In genomic region chr7:149466364-149466763, GRCh38 we compare ENCODE assay signal across 37 cellular contexts.
"Had no signal": no experiment of that assay in that cellular context is flagged by ENCODE, and none has a peak within 500 bp of the region (broad histone marks: within the 10 kb centered on the region; RNA-seq: fewer than 3 reads in every experiment).

No MANE protein-coding gene starts in this region.

- H3K4me1 Mint-ChIP-seq: activated CD4-positive, alpha-beta memory T cell treated with anti-CD3 and anti-CD28 coated beads, Interleukin-2, amount 10 ng/mL, durations not matched to agents 7 days and 5 days; activated naive CD8-positive, alpha-beta T cell treated with anti-CD3 and anti-CD28 coated beads, Interleukin-2, amount 10 ng/mL, durations not matched to agents 7 days and 5 days had no signal

- H3K27ac ChIP-seq: ascending aorta, cardiac muscle cell, colonic mucosa, VCaP had no signal

- H3K27me3 ChIP-seq: ascending aorta, cardiac muscle cell, colonic mucosa had no signal

- FAIRE-seq: bronchial epithelial cell, TTC549 had no signal

- H3K9me3 ChIP-seq: ascending aorta, colonic mucosa had no signal

- H3K27me3 Mint-ChIP-seq: activated naive CD8-positive, alpha-beta T cell had no signal

- H3K9me3 Mint-ChIP-seq: activated CD4-positive, alpha-beta memory T cell treated with anti-CD3 and anti-CD28 coated beads, Interleukin-2, amount 10 ng/mL, durations not matched to agents 7 days and 5 days; activated naive CD4-positive, alpha-beta T cell treated with anti-CD3 and anti-CD28 coated beads, Interleukin-2, amount 50 U/mL, for 24 hours; activated T-cell treated with anti-CD3 and anti-CD28 coated beads, Interleukin-2, amount 50 U/mL, for 24 hours; central memory CD8-positive, alpha-beta T cell had no signal

- ATAC-seq: activated CD4-positive, alpha-beta T cell treated with anti-CD3 and anti-CD28 coated beads for 36 hours; activated CD4-positive, CD25-positive, alpha-beta regulatory T cell treated with anti-CD3 and anti-CD28 coated beads, Interleukin-2, amount 50 U/mL, for 24 hours; activated CD8-positive, alpha-beta memory T cell treated with anti-CD3 and anti-CD28 coated beads, Interleukin-2, amount 10 ng/mL, durations not matched to agents 7 days and 5 days; activated CD8-positive, alpha-beta T cell treated with anti-CD3 and anti-CD28 coated beads, Interleukin-2, amount 10 ng/mL, durations not matched to agents 7 days and 5 days; activated naive CD8-positive, alpha-beta T cell treated with anti-CD3 and anti-CD28 coated beads, Interleukin-2, amount 50 U/mL, for 24 hours had no signal

- H3K27ac Mint-ChIP-seq: activated CD4-positive, alpha-beta memory T cell treated with anti-CD3 and anti-CD28 coated beads, Interleukin-2, amount 10 ng/mL, durations not matched to agents 7 days and 5 days; activated CD4-positive, alpha-beta T cell treated with anti-CD3 and anti-CD28 coated beads for 36 hours; activated CD4-positive, alpha-beta T cell treated with anti-CD3 and anti-CD28 coated beads, Interleukin-2, amount 10 ng/mL, durations not matched to agents 7 days and 5 days; activated CD8-positive, alpha-beta memory T cell treated with anti-CD3 and anti-CD28 coated beads, Interleukin-2, amount 10 ng/mL, durations not matched to agents 7 days and 5 days; activated CD8-positive, alpha-beta T cell treated with anti-CD3 and anti-CD28 coated beads, Interleukin-2, amount 10 ng/mL, durations not matched to agents 7 days and 5 days; activated naive CD4-positive, alpha-beta T cell treated with anti-CD3 and anti-CD28 coated beads, Interleukin-2, amount 10 ng/mL, durations not matched to agents 7 days and 5 days; activated naive CD4-positive, alpha-beta T cell treated with anti-CD3 and anti-CD28 coated beads, Interleukin-2, amount 50 U/mL, for 24 hours; activated naive CD8-positive, alpha-beta T cell; activated naive CD8-positive, alpha-beta T cell treated with anti-CD3 and anti-CD28 coated beads, Interleukin-2, amount 10 ng/mL, durations not matched to agents 7 days and 5 days; activated naive CD8-positive, alpha-beta T cell treated with anti-CD3 and anti-CD28 coated beads, Interleukin-2, amount 50 U/mL, for 24 hours; activated T-cell treated with anti-CD3 and anti-CD28 coated beads, Interleukin-2, amount 50 U/mL, for 24 hours; activated T-helper 2 cell treated with anti-CD3 and anti-CD28 coated beads, Interferon-gamma antibody, Interleukin-2, Interleukin-4, amounts not matched to agents 10 μg/mL and 5 μg/mL and 100 μg/mL, durations not matched to agents 14 hours and 24 hours and 36 hours; T-helper 2 cell treated with Interferon-gamma antibody and Interleukin-4, amounts not matched to agents 5 μg/mL and 100 μg/mL, for 36 hours had no signal

- DNase-seq: activated CD4-positive, alpha-beta memory T cell treated with anti-CD3 and anti-CD28 coated beads, Interleukin-2, amount 10 ng/mL, durations not matched to agents 7 days and 5 days; activated CD4-positive, alpha-beta T cell treated with anti-CD3 and anti-CD28 coated beads for 1 hour; activated CD4-positive, alpha-beta T cell treated with anti-CD3 and anti-CD28 coated beads for 36 hours; activated CD4-positive, alpha-beta T cell treated with anti-CD3 and anti-CD28 coated beads for 48 hours; activated CD4-positive, alpha-beta T cell treated with anti-CD3 and anti-CD28 coated beads, Interleukin-2, amount 50 U/mL, for 48 hours; activated CD4-positive, CD25-positive, alpha-beta regulatory T cell; activated CD8-positive, alpha-beta memory T cell treated with anti-CD3 and anti-CD28 coated beads for 24 hours; activated CD8-positive, alpha-beta memory T cell treated with anti-CD3 and anti-CD28 coated beads, Interleukin-2, amount 10 ng/mL, durations not matched to agents 7 days and 5 days; activated CD8-positive, alpha-beta memory T cell treated with anti-CD3 and anti-CD28 coated beads, Interleukin-2, amount 50 U/mL, for 48 hours; activated CD8-positive, alpha-beta T cell treated with anti-CD3 and anti-CD28 coated beads, Interleukin-2, amount 10 ng/mL, durations not matched to agents 7 days and 5 days; activated effector memory CD4-positive, alpha-beta T cell treated with Interleukin-2 at 50 U/mL for 16 hours; activated gamma-delta T cell; activated naive CD4-positive, alpha-beta T cell treated with anti-CD3 and anti-CD28 coated beads, Interleukin-2, amount 10 ng/mL, durations not matched to agents 7 days and 5 days; activated naive CD4-positive, alpha-beta T cell treated with Interleukin-2 at 50 U/mL for 16 hours; activated naive CD8-positive, alpha-beta T cell treated with anti-CD3 and anti-CD28 coated beads, Interleukin-2, amount 10 ng/mL, durations not matched to agents 7 days and 5 days; activated naive CD8-positive, alpha-beta T cell treated with anti-CD3 and anti-CD28 coated beads, Interleukin-2, amount 50 U/mL, for 24 hours; activated T-cell treated with anti-CD3 and anti-CD28 coated beads, Interleukin-2, amount 50 U/mL, for 24 hours; activated T-cell treated with anti-CD3 and anti-CD28 coated beads, Interleukin-2, amount 50 U/mL, for 48 hours; amygdala; anterior cingulate cortex; caudate nucleus; cerebellar nuclear complex; colonic mucosa; T-helper 2 cell; T-helper 9 cell had no signal

- H3K36me3 ChIP-seq: cardiac muscle cell, colonic mucosa had no signal

- H3K4me3 ChIP-seq: ascending aorta, cardiac muscle cell, colonic mucosa had no signal

- H3K4me1 ChIP-seq: ascending aorta, colonic mucosa had no signal

- H3K4me3 Mint-ChIP-seq: activated CD4-positive, alpha-beta memory T cell treated with anti-CD3 and anti-CD28 coated beads, Interleukin-2, amount 10 ng/mL, durations not matched to agents 7 days and 5 days; activated CD4-positive, alpha-beta T cell treated with anti-CD3 and anti-CD28 coated beads for 36 hours; activated CD4-positive, alpha-beta T cell treated with anti-CD3 and anti-CD28 coated beads, Interleukin-2, amount 10 ng/mL, durations not matched to agents 7 days and 5 days; activated CD8-positive, alpha-beta memory T cell treated with anti-CD3 and anti-CD28 coated beads, Interleukin-2, amount 10 ng/mL, durations not matched to agents 7 days and 5 days; activated CD8-positive, alpha-beta T cell treated with anti-CD3 and anti-CD28 coated beads, Interleukin-2, amount 10 ng/mL, durations not matched to agents 7 days and 5 days; activated naive CD4-positive, alpha-beta T cell treated with anti-CD3 and anti-CD28 coated beads, Interleukin-2, amount 10 ng/mL, durations not matched to agents 7 days and 5 days; activated naive CD4-positive, alpha-beta T cell treated with anti-CD3 and anti-CD28 coated beads, Interleukin-2, amount 50 U/mL, for 24 hours; activated naive CD8-positive, alpha-beta T cell; activated naive CD8-positive, alpha-beta T cell treated with anti-CD3 and anti-CD28 coated beads, Interleukin-2, amount 10 ng/mL, durations not matched to agents 7 days and 5 days; activated naive CD8-positive, alpha-beta T cell treated with anti-CD3 and anti-CD28 coated beads, Interleukin-2, amount 50 U/mL, for 24 hours; activated T-cell treated with anti-CD3 and anti-CD28 coated beads, Interleukin-2, amount 50 U/mL, for 24 hours; central memory CD8-positive, alpha-beta T cell; T-helper 2 cell treated with Interferon-gamma antibody and Interleukin-4, amounts not matched to agents 5 μg/mL and 100 μg/mL, for 36 hours had no signal
